1 cellular context compared by ENCODE assay signal in the genomic region with DNA sequence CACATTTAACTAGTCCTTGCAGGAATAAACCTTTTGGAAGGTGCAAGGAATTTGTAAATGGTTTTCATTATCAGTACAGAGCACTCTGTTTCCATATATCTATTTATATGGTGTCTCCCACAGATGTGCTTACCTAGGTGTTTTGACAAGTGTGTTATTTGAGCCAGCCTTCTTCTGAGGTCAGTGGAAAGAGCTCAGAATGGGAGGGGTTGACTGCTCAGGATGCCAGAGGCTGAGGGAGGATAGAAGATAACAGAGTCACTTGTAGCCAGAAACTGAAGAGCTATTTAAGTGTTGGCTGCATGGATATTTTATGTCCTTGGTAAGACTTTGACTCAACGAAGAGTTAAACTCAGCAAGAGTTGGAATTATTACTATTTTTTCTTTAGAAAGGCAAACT.
TF ChIP-seq lines count a peak whose summit lies in the region.

No MANE protein-coding gene starts in this region.

TF ChIP-seq in WTC11, 78 proteins besides CTCF, POLR2A, EP300 and RAD21 (continued from another document):
- TF ChIP-seq, protein P1, sequence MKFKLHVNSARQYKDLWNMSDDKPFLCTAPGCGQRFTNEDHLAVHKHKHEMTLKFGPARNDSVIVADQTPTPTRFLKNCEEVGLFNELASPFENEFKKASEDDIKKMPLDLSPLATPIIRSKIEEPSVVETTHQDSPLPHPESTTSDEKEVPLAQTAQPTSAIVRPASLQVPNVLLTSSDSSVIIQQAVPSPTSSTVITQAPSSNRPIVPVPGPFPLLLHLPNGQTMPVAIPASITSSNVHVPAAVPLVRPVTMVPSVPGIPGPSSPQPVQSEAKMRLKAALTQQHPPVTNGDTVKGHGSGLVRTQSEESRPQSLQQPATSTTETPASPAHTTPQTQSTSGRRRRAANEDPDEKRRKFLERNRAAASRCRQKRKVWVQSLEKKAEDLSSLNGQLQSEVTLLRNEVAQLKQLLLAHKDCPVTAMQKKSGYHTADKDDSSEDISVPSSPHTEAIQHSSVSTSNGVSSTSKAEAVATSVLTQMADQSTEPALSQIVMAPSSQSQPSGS (CRISPR knock-in tag; IDR thresholded peaks at IDR 0.05; ENCODE audit: borderline replicate concordance, low read depth) = no peak
- TF ChIP-seq ZNF263 (CRISPR knock-in tag; IDR thresholded peaks at IDR 0.05; ENCODE audit: low read depth) (no peak), IRF2 (CRISPR knock-in tag; IDR thresholded peaks at IDR 0.05; ENCODE audit: borderline replicate concordance, low read depth) (no peak)
